Comparison of ENCODE assay signal across 25 cellular contexts in genomic region chr10:101704306-101704705, GRCh38.
"Had no signal": no experiment of that assay in that cellular context is flagged by ENCODE, and none has a peak within 500 bp of the region (broad histone marks: within the 10 kb centered on the region; RNA-seq: fewer than 3 reads in every experiment).

No MANE protein-coding gene starts in this region.

- H3K27ac Mint-ChIP-seq: dendritic cell treated with granulocyte-macrophage colony-stimulating factor and Interleukin-4, amounts not matched to agents 40 ng/mL and 50 ng/mL, for 4 days; endodermal cell; memory B cell; natural killer cell; stimulated activated naive CD8-positive, alpha-beta T cell treated with anti-CD3 and anti-CD28 coated beads, Interleukin-15, amount 100 ng/mL, for 72 hours had no signal

- H3K9me3 Mint-ChIP-seq: dendritic cell treated with granulocyte-macrophage colony-stimulating factor and Interleukin-4, amounts not matched to agents 40 ng/mL and 50 ng/mL, for 4 days; endodermal cell; memory B cell; natural killer cell; stimulated activated naive CD8-positive, alpha-beta T cell treated with anti-CD3 and anti-CD28 coated beads, Interleukin-15, amount 100 ng/mL, for 72 hours had no signal

- H3K36me3 Mint-ChIP-seq: natural killer cell had no signal

- H3K27me3 ChIP-seq: esophagus muscularis mucosa, pancreas, right lobe of liver, vagina had no signal

- DNase-seq: effector CD8-positive, alpha-beta T cell; endodermal cell; foreskin keratinocyte; heart left ventricle; kidney; natural killer cell; pancreas; right lobe of liver; small intestine; stimulated activated CD4-positive, alpha-beta T cell treated with anti-CD3 and anti-CD28 coated beads, Interleukin-15, amount 100 ng/mL, for 24 hours; stimulated activated CD4-positive, alpha-beta T cell treated with anti-CD3 and anti-CD28 coated beads, Interleukin-2, amount 100 ng/mL, for 48 hours; stimulated activated naive CD4-positive, alpha-beta T cell; stimulated activated naive CD8-positive, alpha-beta T cell treated with anti-CD3 and anti-CD28 coated beads, Interleukin-15, amount 100 ng/mL, for 72 hours; transverse colon; upper lobe of right lung had no signal

- H3K79me2 ChIP-seq: hepatocyte had no signal

- H3K4me2 ChIP-seq: hepatocyte had no signal

- H2AFZ ChIP-seq: hepatocyte had no signal

- H3K4me3 ChIP-seq: esophagus muscularis mucosa, gastroesophageal sphincter, heart left ventricle, hepatocyte, lung, pancreas, right lobe of liver, suprapubic skin, transverse colon, upper lobe of right lung, vagina had no signal

- H3K4me1 Mint-ChIP-seq: memory B cell, natural killer cell had no signal

- H3K4me1 ChIP-seq: esophagus muscularis mucosa, foreskin keratinocyte, gastroesophageal sphincter, heart left ventricle, pancreas, right lobe of liver, suprapubic skin, transverse colon, upper lobe of right lung, vagina had no signal

- H3K27ac ChIP-seq: esophagus muscularis mucosa, foreskin keratinocyte, gastroesophageal sphincter, heart left ventricle, hepatocyte, neutrophil, pancreas, right lobe of liver, suprapubic skin, transverse colon, upper lobe of right lung, vagina had no signal

- H3K36me3 ChIP-seq: gastroesophageal sphincter, neutrophil, pancreas, right lobe of liver, suprapubic skin, transverse colon, upper lobe of right lung, vagina had no signal

- ATAC-seq: foreskin keratinocyte; gastroesophageal sphincter; heart left ventricle; left lobe of liver; natural killer cell; pancreas; right lobe of liver; stimulated activated naive CD8-positive, alpha-beta T cell treated with anti-CD3 and anti-CD28 coated beads, Interleukin-15, amount 100 ng/mL, for 72 hours; upper lobe of right lung had no signal

- H3K4me3 Mint-ChIP-seq: dendritic cell treated with granulocyte-macrophage colony-stimulating factor and Interleukin-4, amounts not matched to agents 40 ng/mL and 50 ng/mL, for 4 days; endodermal cell; memory B cell; natural killer cell had no signal

- H3K9me3 ChIP-seq: esophagus muscularis mucosa, gastroesophageal sphincter, heart left ventricle, neutrophil, pancreas, right lobe of liver, suprapubic skin, transverse colon, upper lobe of right lung, vagina had no signal
